In the genomic region with DNA sequence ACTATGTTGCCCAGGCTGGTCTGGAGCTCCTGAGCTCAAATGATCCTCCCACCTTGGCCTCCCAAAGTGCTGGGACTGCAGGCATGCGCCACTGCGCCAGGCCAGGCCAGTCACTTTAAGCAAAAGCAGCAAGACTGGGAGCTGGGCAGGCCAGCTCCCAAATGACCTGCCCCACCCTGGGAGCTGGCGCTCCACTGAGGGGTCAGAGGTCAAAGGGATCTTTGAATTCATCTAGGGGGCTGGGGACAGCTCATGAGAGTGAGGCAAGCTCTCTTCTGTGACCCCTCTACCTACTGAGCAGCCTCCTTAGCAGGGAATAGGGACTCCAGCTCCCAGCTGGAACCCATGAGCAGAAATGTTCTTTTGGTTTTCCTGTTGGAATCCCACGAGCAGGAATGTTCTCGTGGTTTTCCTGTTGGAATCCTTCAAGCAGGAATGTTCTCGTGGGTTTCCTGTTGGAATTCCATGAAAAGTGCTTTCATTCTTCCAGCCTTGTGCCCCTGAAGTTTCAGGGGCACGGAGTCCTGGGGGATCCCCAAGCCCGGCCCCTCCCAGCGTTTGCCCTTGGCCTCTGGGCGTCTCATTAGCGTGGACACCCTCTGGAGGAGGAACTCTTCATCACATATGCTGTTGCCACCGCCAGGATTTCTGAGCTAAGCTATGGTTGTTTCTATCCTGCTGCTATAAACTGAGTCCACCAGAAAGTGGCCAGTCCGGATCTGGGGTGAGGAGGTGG, we compare ENCODE assay signal across 11 cellular contexts.
DNase-seq lines count a peak whose midpoint lies in the region; ATAC-seq and TF ChIP-seq lines count a peak whose summit lies in the region.
"Had no signal": no experiment of that assay in that cellular context is flagged by ENCODE, and none has a peak within 500 bp of the region (broad histone marks: within the 10 kb centered on the region; RNA-seq: fewer than 3 reads in every experiment).

No MANE protein-coding gene starts in this region.

- peaks cover 44% of the 10 kb centered on the region for H3K4me1 ChIP-seq in lower lobe of right lung
- H3K4me1 ChIP-seq in thyroid gland: peaks cover 0 to 30% of the 10 kb centered on the region in 2 donors

- H3K27ac ChIP-seq in lower lobe of right lung (peak overlapping the region; percentile 39), thyroid gland (peak overlapping the region in 2 of 3 donors; percentile 30 to 52)

- H3K4me3 ChIP-seq in lower lobe of right lung (no peak overlapping the region), thyroid gland (replicated peaks in 1 of 3) (no peak overlapping the region)

- DNase-seq in HT1080 (ENCODE audit: low read depth) (peak; percentile 42), chondrocyte (ENCODE audit: low spot score) (no peak), lower lobe of right lung (no peak), thyroid gland (no peak), medulla oblongata (ENCODE audit: extremely low spot score) (no peak), SKM-1 treated with dmso at 0.1 percent for 144 hours (lab: John Stamatoyannopoulos, UW; ENCODE audit: unreplicated experiment) (no peak), putamen (ENCODE audit: low spot score) (no peak)
- DNase-seq: activated CD4-positive, CD25-positive, alpha-beta regulatory T cell; cortex of kidney; DND-41; NCI-H2171 treated with DMSO at 0.1 percent for 48 hours had no signal

- H3K9me3 ChIP-seq in lower lobe of right lung (no peaks in the 10 kb centered on the region), thyroid gland (no peaks in the 10 kb centered on the region)

- H3K27me3 ChIP-seq in lower lobe of right lung (ENCODE audit: low read depth) (no peaks in the 10 kb centered on the region), thyroid gland (no peaks in the 10 kb centered on the region)

- peak in 1 of 2 donors; percentile 6 for ATAC-seq in lower lobe of right lung

- no peaks in the 10 kb centered on the region for H3K36me3 Mint-ChIP-seq in chondrocyte (ENCODE audit: low read depth)

- peak overlapping the region; percentile 82 for H3K27ac Mint-ChIP-seq in chondrocyte (ENCODE audit: unreplicated experiment)

- WGBS in thyroid gland, 2 donors: 75 to 85% methylated on average over 11 to 13 of the region's 13 CpGs

- no peaks in the 10 kb centered on the region for H3K36me3 ChIP-seq in lower lobe of right lung
- H3K36me3 ChIP-seq in thyroid gland: no peaks in the 10 kb centered on the region

- intact Hi-C loops in lower lobe of right lung (cut with DNase I) (loop anchor here (10.0 kb wide), 1 partner anchor 530 kb away; no protein-coding TSS in a partner anchor), thyroid gland (cut with DNase I) (no loop called here)

- peaks cover 61% of the 10 kb centered on the region for H3K4me1 Mint-ChIP-seq in chondrocyte (ENCODE audit: low read depth)

- no peak for TF ChIP-seq POLR2A in thyroid gland (IDR thresholded peaks at IDR 0.05)

- H3K27me3 Mint-ChIP-seq in chondrocyte (ENCODE audit: low read depth): no peaks in the 10 kb centered on the region

- H3K4me3 Mint-ChIP-seq in chondrocyte (ENCODE audit: unreplicated experiment): no peak overlapping the region

- TF ChIP-seq CTCF in chondrocyte (IDR thresholded peaks at IDR 0.05): peak; percentile 50
- TF ChIP-seq CTCF in lower lobe of right lung (IDR thresholded peaks at IDR 0.05): no peak
- no peak for TF ChIP-seq CTCF in thyroid gland (IDR thresholded peaks at IDR 0.05)

- no peaks in the 10 kb centered on the region for H3K9me3 Mint-ChIP-seq in chondrocyte (ENCODE audit: low read depth)
